Comparison of ENCODE assay signal across 18 cellular contexts in the genomic region with DNA sequence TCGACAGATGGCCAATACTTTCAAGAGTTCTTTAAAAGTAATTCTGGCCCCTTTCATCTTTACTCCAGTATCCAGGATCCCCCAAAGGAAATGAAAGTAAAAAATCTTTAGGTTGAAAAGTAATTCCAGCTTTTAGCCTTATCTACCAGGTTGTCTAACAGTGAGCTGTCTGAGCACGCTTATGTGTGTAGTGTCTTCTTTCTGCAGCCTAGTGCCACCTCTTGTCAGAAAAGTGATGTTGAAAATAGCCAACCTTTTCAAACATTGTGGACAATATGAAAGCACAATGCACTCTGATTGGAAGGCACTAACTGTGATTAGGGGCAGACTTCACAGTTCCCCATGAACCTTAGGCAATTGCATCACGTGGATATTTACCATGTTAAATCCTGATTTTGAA.
"Had no signal": no experiment of that assay in that cellular context is flagged by ENCODE, and none has a peak within 500 bp of the region (broad histone marks: within the 10 kb centered on the region; RNA-seq: fewer than 3 reads in every experiment).

No MANE protein-coding gene starts in this region.

- H3K9me3 ChIP-seq: breast epithelium, psoas muscle, right lobe of liver, spleen, transverse colon had no signal

- H3K27me3 ChIP-seq: breast epithelium, right lobe of liver, spleen, transverse colon had no signal

- ATAC-seq: left ventricle myocardium superior, psoas muscle had no signal

- H3K36me3 ChIP-seq: breast epithelium had no signal

- H3K4me3 ChIP-seq: breast epithelium, psoas muscle, right lobe of liver, spleen, transverse colon had no signal

- DNase-seq: activated CD4-positive, alpha-beta memory T cell treated with anti-CD3 and anti-CD28 coated beads for 36 hours; activated CD4-positive, CD25-positive, alpha-beta regulatory T cell treated with anti-CD3 and anti-CD28 coated beads, Interleukin-2, amount 50 U/mL, for 72 hours; activated gamma-delta T cell; activated naive CD8-positive, alpha-beta T cell treated with anti-CD3 and anti-CD28 coated beads for 36 hours; activated T-cell treated with anti-CD3 and anti-CD28 coated beads, Interleukin-2, amount 50 U/mL, for 48 hours; foreskin melanocyte; head of caudate nucleus; left ventricle myocardium superior; mesenchymal stem cell; nephron progenitor cell; psoas muscle; right lobe of liver; spleen; stimulated activated CD4-positive, alpha-beta T cell treated with anti-CD3 and anti-CD28 coated beads, Interleukin-1b, Interleukin-23, amount 100 ng/mL, for 48 hours; stimulated activated naive CD4-positive, alpha-beta T cell; substantia nigra; transverse colon had no signal

- H3K4me1 ChIP-seq: breast epithelium, psoas muscle, spleen had no signal

- H3K27ac ChIP-seq: breast epithelium, psoas muscle, right lobe of liver, spleen, transverse colon had no signal
